In the genomic region with DNA sequence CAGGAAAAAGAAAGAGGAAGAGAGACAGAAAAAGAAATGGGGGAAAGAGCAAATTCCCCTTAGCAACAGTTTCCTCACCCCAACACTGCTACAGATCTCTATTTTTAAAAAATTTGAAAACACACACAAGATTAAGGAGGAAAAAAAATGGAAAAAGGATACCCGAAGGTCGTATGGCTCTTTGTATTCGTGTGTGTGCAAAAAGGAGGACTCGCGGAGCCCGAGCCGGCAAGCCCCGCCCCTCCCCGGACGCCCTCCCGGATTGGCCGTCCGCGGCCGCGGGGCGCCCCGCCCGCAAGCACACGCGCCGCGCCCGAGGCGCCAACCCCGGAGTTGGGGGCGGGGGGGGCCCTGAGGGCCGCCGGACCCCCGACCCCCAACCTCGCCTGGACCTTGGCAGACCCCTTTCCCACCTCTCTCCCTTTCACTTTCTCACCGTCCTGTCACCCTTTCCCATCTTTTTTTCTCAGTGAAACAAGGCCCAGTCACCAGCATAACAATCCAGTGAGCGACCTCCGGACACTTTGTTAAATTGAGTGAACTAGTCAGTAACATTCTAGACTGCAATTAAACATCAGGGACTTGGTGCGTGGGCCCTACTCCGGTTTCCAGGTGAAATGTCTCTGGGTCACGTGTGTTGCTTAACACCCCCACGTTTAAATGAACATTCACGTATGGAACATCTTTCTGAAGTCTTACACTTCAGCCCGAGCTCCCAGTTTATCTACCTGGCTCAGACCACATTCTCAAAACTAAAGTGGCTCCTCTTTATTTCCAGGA, we compare ENCODE assay signal across 1 cellular context.
TF ChIP-seq lines count a peak whose summit lies in the region.

A gene with protein sequence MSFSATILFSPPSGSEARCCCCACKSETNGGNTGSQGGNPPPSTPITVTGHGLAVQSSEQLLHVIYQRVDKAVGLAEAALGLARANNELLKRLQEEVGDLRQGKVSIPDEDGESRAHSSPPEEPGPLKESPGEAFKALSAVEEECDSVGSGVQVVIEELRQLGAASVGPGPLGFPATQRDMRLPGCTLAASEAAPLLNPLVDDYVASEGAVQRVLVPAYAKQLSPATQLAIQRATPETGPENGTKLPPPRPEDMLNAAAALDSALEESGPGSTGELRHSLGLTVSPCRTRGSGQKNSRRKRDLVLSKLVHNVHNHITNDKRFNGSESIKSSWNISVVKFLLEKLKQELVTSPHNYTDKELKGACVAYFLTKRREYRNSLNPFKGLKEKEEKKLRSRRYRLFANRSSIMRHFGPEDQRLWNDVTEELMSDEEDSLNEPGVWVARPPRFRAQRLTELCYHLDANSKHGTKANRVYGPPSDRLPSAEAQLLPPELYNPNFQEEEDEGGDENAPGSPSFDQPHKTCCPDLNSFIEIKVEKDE (minus strand): TSS at position 205 of the 780 bp plus-strand sequence. CDS start 11,120 bp downstream, outside the sequence.

TF ChIP-seq in A549, 52 proteins besides CTCF, POLR2A, EP300 and RAD21 (continued from another document):
- TF ChIP-seq, protein P1, sequence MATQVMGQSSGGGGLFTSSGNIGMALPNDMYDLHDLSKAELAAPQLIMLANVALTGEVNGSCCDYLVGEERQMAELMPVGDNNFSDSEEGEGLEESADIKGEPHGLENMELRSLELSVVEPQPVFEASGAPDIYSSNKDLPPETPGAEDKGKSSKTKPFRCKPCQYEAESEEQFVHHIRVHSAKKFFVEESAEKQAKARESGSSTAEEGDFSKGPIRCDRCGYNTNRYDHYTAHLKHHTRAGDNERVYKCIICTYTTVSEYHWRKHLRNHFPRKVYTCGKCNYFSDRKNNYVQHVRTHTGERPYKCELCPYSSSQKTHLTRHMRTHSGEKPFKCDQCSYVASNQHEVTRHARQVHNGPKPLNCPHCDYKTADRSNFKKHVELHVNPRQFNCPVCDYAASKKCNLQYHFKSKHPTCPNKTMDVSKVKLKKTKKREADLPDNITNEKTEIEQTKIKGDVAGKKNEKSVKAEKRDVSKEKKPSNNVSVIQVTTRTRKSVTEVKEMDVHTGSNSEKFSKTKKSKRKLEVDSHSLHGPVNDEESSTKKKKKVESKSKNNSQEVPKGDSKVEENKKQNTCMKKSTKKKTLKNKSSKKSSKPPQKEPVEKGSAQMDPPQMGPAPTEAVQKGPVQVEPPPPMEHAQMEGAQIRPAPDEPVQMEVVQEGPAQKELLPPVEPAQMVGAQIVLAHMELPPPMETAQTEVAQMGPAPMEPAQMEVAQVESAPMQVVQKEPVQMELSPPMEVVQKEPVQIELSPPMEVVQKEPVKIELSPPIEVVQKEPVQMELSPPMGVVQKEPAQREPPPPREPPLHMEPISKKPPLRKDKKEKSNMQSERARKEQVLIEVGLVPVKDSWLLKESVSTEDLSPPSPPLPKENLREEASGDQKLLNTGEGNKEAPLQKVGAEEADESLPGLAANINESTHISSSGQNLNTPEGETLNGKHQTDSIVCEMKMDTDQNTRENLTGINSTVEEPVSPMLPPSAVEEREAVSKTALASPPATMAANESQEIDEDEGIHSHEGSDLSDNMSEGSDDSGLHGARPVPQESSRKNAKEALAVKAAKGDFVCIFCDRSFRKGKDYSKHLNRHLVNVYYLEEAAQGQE (IDR thresholded peaks at IDR 0.05) = no peak
- no peak for TF ChIP-seq CHD2 (IDR thresholded peaks at IDR 0.05; ENCODE audit: low read length, partially characterized antibody)
- TF ChIP-seq, protein P2, sequence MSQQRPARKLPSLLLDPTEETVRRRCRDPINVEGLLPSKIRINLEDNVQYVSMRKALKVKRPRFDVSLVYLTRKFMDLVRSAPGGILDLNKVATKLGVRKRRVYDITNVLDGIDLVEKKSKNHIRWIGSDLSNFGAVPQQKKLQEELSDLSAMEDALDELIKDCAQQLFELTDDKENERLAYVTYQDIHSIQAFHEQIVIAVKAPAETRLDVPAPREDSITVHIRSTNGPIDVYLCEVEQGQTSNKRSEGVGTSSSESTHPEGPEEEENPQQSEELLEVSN (IDR thresholded peaks at IDR 0.05; ENCODE audit: borderline replicate concordance, low read depth) = peak; percentile 31
- no peak for TF ChIP-seq HDAC2 (IDR thresholded peaks at IDR 0.05)
- no peak for TF ChIP-seq FOSL2 (IDR thresholded peaks at IDR 0.05)
- TF ChIP-seq FOSL2 (CRISPR knock-in tag; IDR thresholded peaks at IDR 0.05) = no peak
- no peak for TF ChIP-seq POLR2AphosphoS2 (conservative IDR thresholded peaks at IDR 0.05; ENCODE audit: low read length)
- peak; percentile 55 to 67; a peak in 2 of 5 replicates for TF ChIP-seq JUN (IDR thresholded peaks at IDR 0.05)
- no peak for TF ChIP-seq NFE2L2 (conservative IDR thresholded peaks at IDR 0.05; ENCODE audit: low read length)
- TF ChIP-seq CHD4 (IDR thresholded peaks at IDR 0.05; ENCODE audit: borderline replicate concordance) = no peak
- TF ChIP-seq, protein P3, sequence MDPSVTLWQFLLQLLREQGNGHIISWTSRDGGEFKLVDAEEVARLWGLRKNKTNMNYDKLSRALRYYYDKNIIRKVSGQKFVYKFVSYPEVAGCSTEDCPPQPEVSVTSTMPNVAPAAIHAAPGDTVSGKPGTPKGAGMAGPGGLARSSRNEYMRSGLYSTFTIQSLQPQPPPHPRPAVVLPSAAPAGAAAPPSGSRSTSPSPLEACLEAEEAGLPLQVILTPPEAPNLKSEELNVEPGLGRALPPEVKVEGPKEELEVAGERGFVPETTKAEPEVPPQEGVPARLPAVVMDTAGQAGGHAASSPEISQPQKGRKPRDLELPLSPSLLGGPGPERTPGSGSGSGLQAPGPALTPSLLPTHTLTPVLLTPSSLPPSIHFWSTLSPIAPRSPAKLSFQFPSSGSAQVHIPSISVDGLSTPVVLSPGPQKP (IDR thresholded peaks at IDR 0.05; ENCODE audit: low read depth, low read length) = no peak
- 0 out of 4 replicates have a peak, but pooled peaks of 1 of the 2 experiments have one; percentile 8 for TF ChIP-seq CEBPB (IDR thresholded peaks at IDR 0.05)
- TF ChIP-seq KDM1A (IDR thresholded peaks at IDR 0.05; ENCODE audit: low read depth) = peak; percentile 69; the same call in 1 of the 2 replicates
- TF ChIP-seq, protein P4, sequence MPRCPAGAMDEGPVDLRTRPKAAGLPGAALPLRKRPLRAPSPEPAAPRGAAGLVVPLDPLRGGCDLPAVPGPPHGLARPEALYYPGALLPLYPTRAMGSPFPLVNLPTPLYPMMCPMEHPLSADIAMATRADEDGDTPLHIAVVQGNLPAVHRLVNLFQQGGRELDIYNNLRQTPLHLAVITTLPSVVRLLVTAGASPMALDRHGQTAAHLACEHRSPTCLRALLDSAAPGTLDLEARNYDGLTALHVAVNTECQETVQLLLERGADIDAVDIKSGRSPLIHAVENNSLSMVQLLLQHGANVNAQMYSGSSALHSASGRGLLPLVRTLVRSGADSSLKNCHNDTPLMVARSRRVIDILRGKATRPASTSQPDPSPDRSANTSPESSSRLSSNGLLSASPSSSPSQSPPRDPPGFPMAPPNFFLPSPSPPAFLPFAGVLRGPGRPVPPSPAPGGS (IDR thresholded peaks at IDR 0.05) = 0 out of 3 replicates have a peak, but pooled peaks have one; percentile 28
